ENCODE assay signal across 1 cellular context in genomic region chr13:78045916-78046315, GRCh38.
TF ChIP-seq lines count a peak whose summit lies in the region.

No MANE protein-coding gene starts in this region.

TF ChIP-seq in GM12878, 131 proteins besides CTCF, POLR2A, EP300 and RAD21 (continued from another document):
- TF ChIP-seq NFIC (IDR thresholded peaks at IDR 0.05; ENCODE audit: low read depth, low read length) (no peak), ZNF622 (IDR thresholded peaks at IDR 0.05) (no peak), SUPT20H (IDR thresholded peaks at IDR 0.05; ENCODE audit: borderline replicate concordance, control insufficient read depth, low read depth, low read length) (no peak), IKZF1 (conservative IDR thresholded peaks at IDR 0.05) (no peak), IRF5 (IDR thresholded peaks at IDR 0.05; ENCODE audit: borderline replicate concordance) (no peak), ATF7 (IDR thresholded peaks at IDR 0.05; ENCODE audit: low read depth) (no peak)
- TF ChIP-seq, protein P1, sequence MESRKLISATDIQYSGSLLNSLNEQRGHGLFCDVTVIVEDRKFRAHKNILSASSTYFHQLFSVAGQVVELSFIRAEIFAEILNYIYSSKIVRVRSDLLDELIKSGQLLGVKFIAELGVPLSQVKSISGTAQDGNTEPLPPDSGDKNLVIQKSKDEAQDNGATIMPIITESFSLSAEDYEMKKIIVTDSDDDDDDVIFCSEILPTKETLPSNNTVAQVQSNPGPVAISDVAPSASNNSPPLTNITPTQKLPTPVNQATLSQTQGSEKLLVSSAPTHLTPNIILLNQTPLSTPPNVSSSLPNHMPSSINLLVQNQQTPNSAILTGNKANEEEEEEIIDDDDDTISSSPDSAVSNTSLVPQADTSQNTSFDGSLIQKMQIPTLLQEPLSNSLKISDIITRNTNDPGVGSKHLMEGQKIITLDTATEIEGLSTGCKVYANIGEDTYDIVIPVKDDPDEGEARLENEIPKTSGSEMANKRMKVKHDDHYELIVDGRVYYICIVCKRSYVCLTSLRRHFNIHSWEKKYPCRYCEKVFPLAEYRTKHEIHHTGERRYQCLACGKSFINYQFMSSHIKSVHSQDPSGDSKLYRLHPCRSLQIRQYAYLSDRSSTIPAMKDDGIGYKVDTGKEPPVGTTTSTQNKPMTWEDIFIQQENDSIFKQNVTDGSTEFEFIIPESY (IDR thresholded peaks at IDR 0.05): no peak
